ENCODE assay signal across 8 cellular contexts in the genomic region with DNA sequence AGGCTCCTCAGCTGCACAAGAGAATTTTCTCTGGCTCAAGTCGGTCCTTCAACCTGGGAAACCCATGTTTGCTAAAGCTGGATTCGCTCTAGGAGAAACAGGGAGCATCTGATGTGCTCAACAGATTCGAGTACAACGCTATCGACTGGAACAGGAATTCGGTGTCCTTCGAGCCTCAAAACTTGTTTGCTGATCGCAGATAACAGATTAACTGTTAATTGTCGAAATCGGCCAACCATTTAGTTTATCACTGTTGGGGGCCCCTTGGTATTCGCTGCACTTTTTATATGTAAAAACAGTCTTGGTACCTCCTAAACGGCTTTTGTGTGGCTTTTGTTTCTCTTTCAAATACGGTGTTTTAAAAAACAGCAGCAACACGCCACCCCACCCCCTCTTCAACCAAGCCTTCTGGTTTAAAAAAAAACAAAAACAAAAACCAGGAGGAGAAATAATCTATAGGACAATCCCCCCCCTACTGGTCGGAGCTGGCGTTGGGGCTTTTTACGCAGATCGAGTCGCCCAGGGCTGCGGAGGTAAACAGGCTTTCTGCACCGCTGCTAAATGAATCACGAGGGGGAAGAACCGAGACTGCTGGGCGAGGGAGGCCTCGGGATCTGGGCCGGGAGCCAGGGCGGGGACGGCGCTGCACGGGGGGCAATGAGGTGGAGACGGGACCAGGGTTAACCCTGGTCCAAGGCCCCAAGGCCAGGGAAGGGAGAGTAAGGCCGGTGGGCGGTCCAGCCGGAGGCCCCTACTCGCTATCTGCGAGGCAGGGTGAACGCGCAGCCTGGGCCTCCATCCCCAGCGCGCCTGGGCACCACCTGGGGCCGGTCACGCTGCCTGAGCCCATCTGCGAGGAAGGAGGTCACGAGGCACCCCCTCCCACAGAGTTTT.
DNase-seq lines count a peak whose midpoint lies in the region; ATAC-seq and TF ChIP-seq lines count a peak whose summit lies in the region.

No MANE protein-coding gene starts in this region.

- no peaks in the 10 kb centered on the region for H3K27me3 Mint-ChIP-seq in CD4-positive, alpha-beta T cell

- peak; percentile 28 for TF ChIP-seq CTCF in CD4-positive, alpha-beta T cell (IDR thresholded peaks at IDR 0.05)
- peak; percentile 23; the same call in 1 of the 2 replicates for TF ChIP-seq CTCF in LNCaP clone FGC (IDR thresholded peaks at IDR 0.05; ENCODE audit: control insufficient read depth, extremely low read depth, insufficient read depth)

- ATAC-seq in CD4-positive, alpha-beta T cell (ENCODE audit: poor library complexity): peak; percentile 65
- ATAC-seq in GM21390 (IDR thresholded peaks at IDR 0.05; ENCODE audit: unreplicated experiment) (peak; percentile 56), SK-N-SH treated with all-trans-retinoic acid at 6 μM for 48 hours (peak; percentile 79)

- H3K4me1 ChIP-seq in iPS-20b (ENCODE audit: insufficient read depth, low read length): peaks cover 28% of the 10 kb centered on the region

- no peaks in the 10 kb centered on the region for H3K36me3 ChIP-seq in iPS-20b (ENCODE audit: insufficient read depth, low read depth, low read length)

- H3K4me3 Mint-ChIP-seq in CD4-positive, alpha-beta T cell: peak overlapping the region; percentile 90

- H3K27ac Mint-ChIP-seq in CD4-positive, alpha-beta T cell: peak overlapping the region; percentile 100

- H3K9me3 Mint-ChIP-seq in CD4-positive, alpha-beta T cell: no peaks in the 10 kb centered on the region

- DNase-seq in CD4-positive, alpha-beta T cell: peak; percentile 64 to 80 (median 76)
- DNase-seq in LNCaP clone FGC (ENCODE audit: low read depth) (no peak), putamen (ENCODE audit: low spot score) (no peak)
- peak; percentile 73 for DNase-seq in activated naive CD4-positive, alpha-beta T cell treated with anti-CD3 and anti-CD28 coated beads, Interleukin-2, amount 50 U/mL, for 16 hours
- DNase-seq in stimulated activated CD4-positive, alpha-beta T cell treated with anti-CD3 and anti-CD28 coated beads, Interleukin-4, amount 100 ng/mL, for 1 hour: peak; percentile 72

- POLR2A ChIA-PET in CD4-positive, alpha-beta T cell (lab: Charles Lee): interaction anchor here (0.9 to 11.4 kb wide), 21 partner anchors 8 to 397 kb away, joined by 3 to 236 read pairs (median 4); a partner anchor contains a TSS

- peaks cover 57% of the 10 kb centered on the region for H3K4me1 Mint-ChIP-seq in CD4-positive, alpha-beta T cell (ENCODE audit: low read depth)

- H3K4me3 ChIP-seq in LNCaP clone FGC (ENCODE audit: low read depth, low read length): no peak overlapping the region
- peak overlapping the region; percentile 54; the same call in 1 of the 2 replicates for H3K4me3 ChIP-seq in iPS-20b (ENCODE audit: low read length)

- H3K9ac ChIP-seq in iPS-20b (ENCODE audit: low read depth, low read length): peak overlapping the region; percentile 77

- H3K36me3 Mint-ChIP-seq in CD4-positive, alpha-beta T cell (ENCODE audit: low read depth): peaks cover 4% of the 10 kb centered on the region

- intact Hi-C loops in CD4-positive, alpha-beta T cell (cut with DNase I, micrococcal nuclease): loop anchor here (5.0 to 10.0 kb wide), 6 partner anchors 72 to 435 kb away; a partner anchor contains a TSS

- no peaks in the 10 kb centered on the region for H3K27me3 ChIP-seq in CD4-positive, alpha-beta T cell (ENCODE audit: control insufficient read depth, insufficient read depth, low read length)
- H3K27me3 ChIP-seq in iPS-20b (ENCODE audit: insufficient read depth, low read length): peaks cover 53% of the 10 kb centered on the region

- H3K27ac ChIP-seq in CD4-positive, alpha-beta T cell (ENCODE audit: low read depth, low read length): peak overlapping the region; percentile 96
- peak overlapping the region; percentile 79 for H3K27ac ChIP-seq in iPS-20b (ENCODE audit: low read length)

- CTCF ChIA-PET in CD4-positive, alpha-beta T cell (lab: Charles Lee): interaction anchor here (0.7 to 1.4 kb wide), 2 partner anchors 17 to 24 kb away, joined by 3 to 5 read pairs; no protein-coding TSS in a partner anchor

- no peaks in the 10 kb centered on the region for H3K9me3 ChIP-seq in CD4-positive, alpha-beta T cell (ENCODE audit: control insufficient read depth, low read length)
- H3K9me3 ChIP-seq in iPS-20b (ENCODE audit: insufficient read depth, low read depth, low read length): no peaks in the 10 kb centered on the region

TF ChIP-seq in SK-N-SH treated with all-trans-retinoic acid at 6 μM for 48 hours, 23 proteins besides CTCF, POLR2A, EP300 and RAD21:
- TF ChIP-seq, protein P1, sequence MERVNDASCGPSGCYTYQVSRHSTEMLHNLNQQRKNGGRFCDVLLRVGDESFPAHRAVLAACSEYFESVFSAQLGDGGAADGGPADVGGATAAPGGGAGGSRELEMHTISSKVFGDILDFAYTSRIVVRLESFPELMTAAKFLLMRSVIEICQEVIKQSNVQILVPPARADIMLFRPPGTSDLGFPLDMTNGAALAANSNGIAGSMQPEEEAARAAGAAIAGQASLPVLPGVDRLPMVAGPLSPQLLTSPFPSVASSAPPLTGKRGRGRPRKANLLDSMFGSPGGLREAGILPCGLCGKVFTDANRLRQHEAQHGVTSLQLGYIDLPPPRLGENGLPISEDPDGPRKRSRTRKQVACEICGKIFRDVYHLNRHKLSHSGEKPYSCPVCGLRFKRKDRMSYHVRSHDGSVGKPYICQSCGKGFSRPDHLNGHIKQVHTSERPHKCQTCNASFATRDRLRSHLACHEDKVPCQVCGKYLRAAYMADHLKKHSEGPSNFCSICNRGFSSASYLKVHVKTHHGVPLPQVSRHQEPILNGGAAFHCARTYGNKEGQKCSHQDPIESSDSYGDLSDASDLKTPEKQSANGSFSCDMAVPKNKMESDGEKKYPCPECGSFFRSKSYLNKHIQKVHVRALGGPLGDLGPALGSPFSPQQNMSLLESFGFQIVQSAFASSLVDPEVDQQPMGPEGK (CRISPR knock-in tag; IDR thresholded peaks at IDR 0.05; ENCODE audit: borderline replicate concordance): no peak
- TF ChIP-seq OSR1 (CRISPR knock-in tag; IDR thresholded peaks at IDR 0.05) (no peak), TCF4 (CRISPR knock-in tag; IDR thresholded peaks at IDR 0.05; ENCODE audit: borderline replicate concordance) (0 out of 2 replicates have a peak, but pooled peaks have one; percentile 26), ZNF70 (CRISPR knock-in tag; IDR thresholded peaks at IDR 0.05) (no peak)
- TF ChIP-seq, protein P2, sequence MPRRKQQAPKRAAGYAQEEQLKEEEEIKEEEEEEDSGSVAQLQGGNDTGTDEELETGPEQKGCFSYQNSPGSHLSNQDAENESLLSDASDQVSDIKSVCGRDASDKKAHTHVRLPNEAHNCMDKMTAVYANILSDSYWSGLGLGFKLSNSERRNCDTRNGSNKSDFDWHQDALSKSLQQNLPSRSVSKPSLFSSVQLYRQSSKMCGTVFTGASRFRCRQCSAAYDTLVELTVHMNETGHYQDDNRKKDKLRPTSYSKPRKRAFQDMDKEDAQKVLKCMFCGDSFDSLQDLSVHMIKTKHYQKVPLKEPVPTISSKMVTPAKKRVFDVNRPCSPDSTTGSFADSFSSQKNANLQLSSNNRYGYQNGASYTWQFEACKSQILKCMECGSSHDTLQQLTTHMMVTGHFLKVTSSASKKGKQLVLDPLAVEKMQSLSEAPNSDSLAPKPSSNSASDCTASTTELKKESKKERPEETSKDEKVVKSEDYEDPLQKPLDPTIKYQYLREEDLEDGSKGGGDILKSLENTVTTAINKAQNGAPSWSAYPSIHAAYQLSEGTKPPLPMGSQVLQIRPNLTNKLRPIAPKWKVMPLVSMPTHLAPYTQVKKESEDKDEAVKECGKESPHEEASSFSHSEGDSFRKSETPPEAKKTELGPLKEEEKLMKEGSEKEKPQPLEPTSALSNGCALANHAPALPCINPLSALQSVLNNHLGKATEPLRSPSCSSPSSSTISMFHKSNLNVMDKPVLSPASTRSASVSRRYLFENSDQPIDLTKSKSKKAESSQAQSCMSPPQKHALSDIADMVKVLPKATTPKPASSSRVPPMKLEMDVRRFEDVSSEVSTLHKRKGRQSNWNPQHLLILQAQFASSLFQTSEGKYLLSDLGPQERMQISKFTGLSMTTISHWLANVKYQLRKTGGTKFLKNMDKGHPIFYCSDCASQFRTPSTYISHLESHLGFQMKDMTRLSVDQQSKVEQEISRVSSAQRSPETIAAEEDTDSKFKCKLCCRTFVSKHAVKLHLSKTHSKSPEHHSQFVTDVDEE (CRISPR knock-in tag; IDR thresholded peaks at IDR 0.05): peak; percentile 48; the same call in 1 of the 2 replicates
TF ChIP-seq in SK-N-SH treated with all-trans-retinoic acid at 6 μM for 48 hours: peak in this region for 2.

Comparison
In these comparisons a context has a peak if more than half of its experiments do, and no peak if none do; other contexts are left out.
1. DNase-seq: peak in CD4-positive, alpha-beta T cell (10 of 10), activated naive CD4-positive, alpha-beta T cell treated with anti-CD3 and anti-CD28 coated beads, Interleukin-2, amount 50 U/mL, for 16 hours (single experiment) and stimulated activated CD4-positive, alpha-beta T cell treated with anti-CD3 and anti-CD28 coated beads, Interleukin-4, amount 100 ng/mL, for 1 hour (single experiment); none in LNCaP clone FGC (single experiment) and putamen (single experiment).
2. Peak in every context shown above with its lines, with median percentiles within 50 percentile points of each other: ATAC-seq.